1 cellular context compared by ENCODE assay signal in the genomic region with DNA sequence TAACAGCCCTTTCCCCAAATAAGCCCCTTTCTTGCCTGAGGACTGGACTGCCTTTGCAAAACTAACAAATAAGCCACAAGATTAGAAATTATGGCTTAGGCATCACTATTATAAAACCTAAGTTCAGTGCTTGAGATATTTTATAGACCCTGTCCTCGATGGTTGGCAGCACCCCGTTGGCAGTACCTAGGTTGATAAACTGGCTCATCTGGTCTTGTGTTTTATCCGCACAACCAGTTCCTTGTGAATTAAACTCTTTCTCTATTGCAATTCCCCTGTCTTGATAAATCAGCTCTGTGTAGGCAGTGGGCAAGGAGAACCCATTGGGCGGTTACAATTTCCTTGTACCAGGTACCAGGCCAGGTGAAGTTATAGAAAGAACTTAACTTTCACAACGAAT.
TF ChIP-seq lines count a peak whose summit lies in the region.

No MANE protein-coding gene starts in this region.

TF ChIP-seq in HEK293T, 16 proteins besides CTCF, POLR2A, EP300 and RAD21:
- no peak for TF ChIP-seq ZNF384 (IDR thresholded peaks at IDR 0.05)
- TF ChIP-seq ELF4 (IDR thresholded peaks at IDR 0.05) = no peak
- TF ChIP-seq SP1 (IDR thresholded peaks at IDR 0.05) = no peak
- no peak for TF ChIP-seq NFRKB (IDR thresholded peaks at IDR 0.05)
- no peak for TF ChIP-seq L3MBTL2 (conservative IDR thresholded peaks at IDR 0.05)
- TF ChIP-seq CTBP1 (IDR thresholded peaks at IDR 0.05; ENCODE audit: borderline replicate concordance) = no peak
- no peak for TF ChIP-seq TARDBP (IDR thresholded peaks at IDR 0.05)
- TF ChIP-seq FOXA1 (IDR thresholded peaks at IDR 0.05) = no peak
- TF ChIP-seq FOXK2 (IDR thresholded peaks at IDR 0.05) = no peak
TF ChIP-seq in HEK293T: peak in this region for 0.
